In the genomic region with DNA sequence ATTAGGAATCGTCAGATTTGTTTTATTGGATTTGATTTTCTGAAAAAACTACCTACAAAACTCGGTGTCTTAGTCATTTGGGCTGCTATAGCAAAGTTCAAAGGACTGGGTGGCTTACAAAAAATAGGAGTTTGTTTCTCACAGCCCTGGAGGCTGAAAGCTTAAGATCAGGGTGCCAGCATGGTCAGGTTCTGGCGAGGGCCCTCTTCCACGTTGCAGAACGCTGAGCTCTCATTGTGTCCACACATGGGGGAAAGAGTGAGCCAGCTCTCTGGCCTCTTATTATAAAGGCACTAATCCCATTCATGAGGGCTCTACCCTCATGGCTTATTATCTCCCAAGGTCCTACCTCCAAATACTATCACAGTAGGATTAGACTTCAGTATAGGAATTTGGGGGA, we compare ENCODE assay signal across 16 cellular contexts. TPM values are rescaled to one million over a fixed set of nuclear protein-coding genes. Genes with fewer than 3 reads are reported as not detected.
A peak's percentile ranks its signal among the peaks of the same experiment; 100 is the strongest.
DNase-seq lines count a peak whose midpoint lies in the region; ATAC-seq and TF ChIP-seq lines count a peak whose summit lies in the region.
"Had no signal": no experiment of that assay in that cellular context is flagged by ENCODE, and none has a peak within 500 bp of the region (broad histone marks: within the 10 kb centered on the region; RNA-seq: fewer than 3 reads in every experiment).

No MANE protein-coding gene starts in this region.

- H4K20me1 ChIP-seq in IMR-90 (ENCODE audit: insufficient read depth, low read length): no peaks in the 10 kb centered on the region

- no peak for TF ChIP-seq POLR2A in IMR-90 (IDR thresholded peaks at IDR 0.05; ENCODE audit: low read depth, low read length)

- in situ Hi-C loops in IMR-90 (cut with MboI; ENCODE audit: low sequenced_read_pairs): no loop called here

- H2AFZ ChIP-seq in IMR-90 (replicated peaks; ENCODE audit: low read length, poor library complexity) (no peak overlapping the region), mesenchymal stem cell (ENCODE audit: low read depth, low read length) (no peak overlapping the region)

- no peak for TF ChIP-seq RAD21 in IMR-90 (IDR thresholded peaks at IDR 0.05; ENCODE audit: low read length)

- H3K4me1 ChIP-seq in IMR-90 (ENCODE audit: control insufficient read depth, insufficient read depth, low read length) (peaks cover 31% of the 10 kb centered on the region), SJSA1 (replicated peaks) (peaks cover 87% of the 10 kb centered on the region), mesenchymal stem cell (ENCODE audit: control insufficient read depth, insufficient read depth, low read depth, low read length) (peaks cover 44% of the 10 kb centered on the region)

- H3K9me1 ChIP-seq in IMR-90 (ENCODE audit: insufficient read depth, low read length): peaks cover 37% of the 10 kb centered on the region

- H3K4ac ChIP-seq in IMR-90 (ENCODE audit: low read depth, low read length) (peak overlapping the region; percentile 91), mesenchymal stem cell (ENCODE audit: low read depth in 1 of 2, low read length in 2 of 2) (peak overlapping the region in 1 of 2 experiments; percentile 82)

- BruUV-seq in IMR-90 (replicated peaks; lab: Mats Ljungman, UMichigan): no TSS peak

- H2BK20ac ChIP-seq in IMR-90 (ENCODE audit: low read depth, low read length): peak overlapping the region; percentile 96

- peak overlapping the region; percentile 99; the same call in 2 of the 3 replicates for H2BK15ac ChIP-seq in IMR-90 (ENCODE audit: low read depth, low read length)
- peak overlapping the region; percentile 5 for H2BK15ac ChIP-seq in mesenchymal stem cell (ENCODE audit: low read depth, poor library complexity, severe bottlenecking)

- peak overlapping the region; percentile 58; the same call in 1 of the 2 replicates for H3K56ac ChIP-seq in IMR-90 (ENCODE audit: extremely low read depth, insufficient read depth, low read length)

- dilution Hi-C loops in IMR-90 (cut with HindIII; ENCODE audit: low sequenced_read_pairs, unreplicated experiment): no loop called here

- H2BK120ac ChIP-seq in IMR-90 (ENCODE audit: low read depth, low read length) (peak overlapping the region; percentile 96), mesenchymal stem cell (ENCODE audit: low read depth, low read length) (peak overlapping the region; percentile 5)

- H3K36me3 ChIP-seq in IMR-90 (ENCODE audit: control insufficient read depth, insufficient read depth, low read length) (no peaks in the 10 kb centered on the region), SJSA1 (no peaks in the 10 kb centered on the region), mesenchymal stem cell (ENCODE audit: control insufficient read depth in 1 of 2, insufficient read depth in 2 of 2, low read depth in 1 of 2, low read length in 2 of 2) (no peaks in the 10 kb centered on the region)

- H2BK5ac ChIP-seq in IMR-90 (ENCODE audit: low read depth, low read length, poor library complexity, severe bottlenecking) (peak overlapping the region; percentile 97), mesenchymal stem cell (ENCODE audit: low read depth, low read length, poor library complexity, severe bottlenecking) (peak overlapping the region; percentile 89)

- no peak for TF ChIP-seq CTCF in AG10803 (conservative IDR thresholded peaks at IDR 0.05; ENCODE audit: low read length)
- no peak for TF ChIP-seq CTCF in IMR-90 (conservative IDR thresholded peaks at IDR 0.05; ENCODE audit: low read depth, low read length)

- H3K27ac ChIP-seq in IMR-90 (ENCODE audit: insufficient read depth, low read length) (peak overlapping the region; percentile 87), SJSA1 (peak overlapping the region; percentile 95), mesenchymal stem cell (ENCODE audit: low read length, poor library complexity, severe bottlenecking) (peak overlapping the region; percentile 92)

- ATAC-seq in IMR-90 (ENCODE audit: low read depth): no peak

- no peaks in the 10 kb centered on the region for H3K9me3 ChIP-seq in IMR-90 (ENCODE audit: control insufficient read depth, insufficient read depth, low read length)
- no peaks in the 10 kb centered on the region for H3K9me3 ChIP-seq in SJSA1 (replicated peaks)
- H3K9me3 ChIP-seq in mesenchymal stem cell (ENCODE audit: control insufficient read depth, low read length): no peaks in the 10 kb centered on the region

- H4K91ac ChIP-seq in IMR-90 (ENCODE audit: insufficient read depth, low read depth, low read length) (peak overlapping the region; percentile 99), mesenchymal stem cell (ENCODE audit: low read length) (no peak overlapping the region)

- H2AK9ac ChIP-seq in IMR-90 (replicated peaks; ENCODE audit: low read depth, low read length, poor library complexity): no peak overlapping the region

- H2AK5ac ChIP-seq in IMR-90 (ENCODE audit: low read depth, low read length) (peak overlapping the region; percentile 95), mesenchymal stem cell (ENCODE audit: low read length, severe bottlenecking) (peak overlapping the region; percentile 98)

- H3K9ac ChIP-seq in IMR-90 (ENCODE audit: low read depth, low read length): no peak overlapping the region
- H3K9ac ChIP-seq in mesenchymal stem cell (ENCODE audit: low read length): peak overlapping the region; percentile 75

- H4K8ac ChIP-seq in IMR-90 (ENCODE audit: low read depth in 2 of 2, low read length in 2 of 2) (peak overlapping the region; percentile 82 to 89), mesenchymal stem cell (ENCODE audit: low read length) (peak overlapping the region; percentile 69)

- DNase-seq in AG10803 (ENCODE audit: low read depth) (peak; percentile 30), IMR-90 (no peak), SJSA1 (ENCODE audit: low read depth in 1 of 2, low spot score in 2 of 2) (no peak), mesenchymal stem cell (no peak), epidermal melanocyte (ENCODE audit: insufficient read length, low spot score) (no peak), putamen (ENCODE audit: low spot score) (no peak), KG1 (lab: John Stamatoyannopoulos, UW) (no peak), amniotic stem cell (lab: John Stamatoyannopoulos, UW) (no peak)
- DNase-seq: CD4-positive, alpha-beta T cell; HCEC 1CT; NCI-H1105 treated with DMSO at 0.1 percent for 48 hours; NCI-H1694 treated with DMSO at 0.1 percent for 48 hours; NCI-H2107; NCI-H226; NCI-H524 treated with DMSO at 0.1 percent for 48 hours; OCI-M1 had no signal

- H3K23ac ChIP-seq in IMR-90 (ENCODE audit: low read depth, low read length) (peak overlapping the region; percentile 81; the same call in 1 of the 2 replicates), mesenchymal stem cell (ENCODE audit: low read length in 2 of 2) (no peak overlapping the region)

- POLR2A ChIA-PET in IMR-90 (lab: Charles Lee; ENCODE audit: unreplicated experiment): no interaction called here

- no peaks in the 10 kb centered on the region for H3K79me1 ChIP-seq in IMR-90 (ENCODE audit: low read depth in 1 of 2, low read length in 2 of 2)
- H3K79me1 ChIP-seq in mesenchymal stem cell (replicated peaks; ENCODE audit: low read length, poor library complexity, severe bottlenecking): no peaks in the 10 kb centered on the region

- H2BK12ac ChIP-seq in mesenchymal stem cell (ENCODE audit: low read length in 2 of 2): peak overlapping the region; percentile 23 to 82

- CTCF ChIA-PET in IMR-90 (lab: Yijun Ruan, JAX): interaction anchor here (0.5 to 1.3 kb wide), 3 partner anchors 16 to 620 kb away, joined by 3 to 8 read pairs (median 4); no protein-coding TSS in a partner anchor

- H4K5ac ChIP-seq in IMR-90 (ENCODE audit: low read depth, low read length): peak overlapping the region; percentile 96

- H3K14ac ChIP-seq in IMR-90 (replicated peaks; ENCODE audit: low read depth, low read length) (peak overlapping the region; percentile 50), mesenchymal stem cell (ENCODE audit: low read length in 2 of 2) (no peak overlapping the region)

- H3K4me2 ChIP-seq in IMR-90 (ENCODE audit: low read depth, low read length) (no peak overlapping the region), mesenchymal stem cell (ENCODE audit: low read length, poor library complexity, severe bottlenecking) (no peak overlapping the region)

- H3K27me3 ChIP-seq in IMR-90 (ENCODE audit: control insufficient read depth, insufficient read depth, low read length) (no peaks in the 10 kb centered on the region), SJSA1 (replicated peaks) (no peaks in the 10 kb centered on the region), mesenchymal stem cell (ENCODE audit: control insufficient read depth in 1 of 2, insufficient read depth in 1 of 2, low read length in 2 of 2) (no peaks in the 10 kb centered on the region)

- no peak overlapping the region for H3K4me3 ChIP-seq in AG10803 (ENCODE audit: low read length)
- H3K4me3 ChIP-seq in IMR-90 (ENCODE audit: insufficient read depth, low read depth, low read length): no peak overlapping the region
- no peak overlapping the region for H3K4me3 ChIP-seq in SJSA1
- no peak overlapping the region for H3K4me3 ChIP-seq in mesenchymal stem cell (ENCODE audit: insufficient read depth in 1 of 2, low read depth in 1 of 2, low read length in 2 of 2)

- intact Hi-C loops in IMR-90 (cut with micrococcal nuclease): no loop called here

- 67% methylated on average over 3 of the region's 5 CpGs; no CpG with 5 or more reads in 1 of the 2 experiments for WGBS in IMR-90 (ENCODE audit: extremely low coverage in 2 of 2, insufficient read length in 1 of 2), 2 experiments
- WGBS in mesenchymal stem cell: 90% methylated on average over 5 of the region's 5 CpGs

- peak overlapping the region; percentile 98 for H3K18ac ChIP-seq in IMR-90 (ENCODE audit: low read depth, low read length)
- peak overlapping the region in 1 of 2 experiments; percentile 30 for H3K18ac ChIP-seq in mesenchymal stem cell (ENCODE audit: low read depth in 1 of 2, low read length in 2 of 2)

TF ChIP-seq in IMR-90, 13 proteins besides CTCF, POLR2A, EP300 and RAD21 (continues in another document):
- TF ChIP-seq SMC3 (IDR thresholded peaks at IDR 0.05; ENCODE audit: low read depth, low read length) (no peak), MAFK (IDR thresholded peaks at IDR 0.05; ENCODE audit: low read depth, low read length) (no peak), BHLHE40 (IDR thresholded peaks at IDR 0.05; ENCODE audit: low read depth, low read length) (no peak), CHD1 (IDR thresholded peaks at IDR 0.05; ENCODE audit: low read depth, low read length) (no peak), MAZ (IDR thresholded peaks at IDR 0.05; ENCODE audit: borderline replicate concordance, low read depth, low read length) (no peak), RCOR1 (IDR thresholded peaks at IDR 0.05; ENCODE audit: insufficient replicate concordance, low read length) (no peak)

RNA-seq across cellular contexts. Expression of a gene that starts 40.6 kb away (rescaled TPM):
- 72.4 and 94.4 TPM in 2 replicates for total RNA-seq in IMR-90 (2012; rRNA removed)
- 51.3 and 54.5 TPM in 2 replicates for polyA plus RNA-seq in IMR-90 (2012; rRNA removed)
- 30.7 and 37.9 TPM in 2 replicates for polyA plus RNA-seq in IMR-90 (2012; cell fraction: cytosol; rRNA removed)
- polyA plus RNA-seq in IMR-90 (2012; cell fraction: nucleus; rRNA removed; ENCODE audit: low replicate concordance): 22.1 and 37.3 TPM in 2 replicates
- total RNA-seq in SJSA1 (2014; rRNA removed; shearing (Covaris generic)): 75.3 and 103 TPM in 2 replicates
- 47.0 TPM for polyA plus RNA-seq in mesenchymal stem cell (2013, experiment 1 of 2)
- 48.0 TPM for polyA plus RNA-seq in mesenchymal stem cell (2013, experiment 2 of 2)
